ENCODE assay signal across 14 cellular contexts in genomic region chr12:12449533-12450025, GRCh38.
A peak's percentile ranks its signal among the peaks of the same experiment; 100 is the strongest.
DNase-seq lines count a peak whose midpoint lies in the region; ATAC-seq and TF ChIP-seq lines count a peak whose summit lies in the region.
"Had no signal": no experiment of that assay in that cellular context is flagged by ENCODE, and none has a peak within 500 bp of the region (broad histone marks: within the 10 kb centered on the region; RNA-seq: fewer than 3 reads in every experiment).

No MANE protein-coding gene starts in this region.

- ATAC-seq in activated CD8-positive, alpha-beta memory T cell treated with anti-CD3 and anti-CD28 coated beads, Interleukin-2, amount 10 ng/mL, durations not matched to agents 7 days and 5 days = no peak
- peak; percentile 84 for ATAC-seq in upper lobe of left lung (ENCODE audit: low FRiP score in 2 of 2)

- H3K27ac Mint-ChIP-seq in activated CD8-positive, alpha-beta memory T cell treated with anti-CD3 and anti-CD28 coated beads, Interleukin-2, amount 10 ng/mL, durations not matched to agents 7 days and 5 days = no peak overlapping the region
- H3K27ac Mint-ChIP-seq in H9 = no peak overlapping the region
- no peak overlapping the region for H3K27ac Mint-ChIP-seq in endothelial cell (ENCODE audit: unreplicated experiment)
- H3K27ac Mint-ChIP-seq: activated CD4-positive, alpha-beta memory T cell treated with anti-CD3 and anti-CD28 coated beads, Interleukin-2, amount 10 ng/mL, durations not matched to agents 7 days and 5 days; activated naive CD8-positive, alpha-beta T cell treated with anti-CD3 and anti-CD28 coated beads, Interleukin-2, amount 10 ng/mL, durations not matched to agents 7 days and 5 days; neural progenitor cell had no signal

- CTCF ChIA-PET in activated CD8-positive, alpha-beta memory T cell treated with anti-CD3 and anti-CD28 coated beads, Interleukin-2, amount 10 ng/mL, durations not matched to agents 7 days and 5 days (lab: Charles Lee) = no interaction called here

- H3K4me3 ChIP-seq in foreskin fibroblast (ENCODE audit: low read depth in 1 of 2, low read length in 2 of 2) (no peak overlapping the region), upper lobe of left lung (no peak overlapping the region)
- H3K4me3 ChIP-seq: neural progenitor cell, SK-N-MC had no signal

- H3K27ac ChIP-seq in upper lobe of left lung (peak overlapping the region; percentile 45 to 65 (median 60)), H9 (ENCODE audit: insufficient read length, low read depth, low read length) (no peak overlapping the region)
- H3K27ac ChIP-seq: neural progenitor cell, SK-N-MC had no signal

- no peaks in the 10 kb centered on the region for H3K9me3 Mint-ChIP-seq in activated CD8-positive, alpha-beta memory T cell treated with anti-CD3 and anti-CD28 coated beads, Interleukin-2, amount 10 ng/mL, durations not matched to agents 7 days and 5 days (ENCODE audit: low read depth)
- H3K9me3 Mint-ChIP-seq in H9 (no peaks in the 10 kb centered on the region), endothelial cell (ENCODE audit: unreplicated experiment) (no peaks in the 10 kb centered on the region)
- H3K9me3 Mint-ChIP-seq: activated CD4-positive, alpha-beta memory T cell treated with anti-CD3 and anti-CD28 coated beads, Interleukin-2, amount 10 ng/mL, durations not matched to agents 7 days and 5 days; activated naive CD8-positive, alpha-beta T cell treated with anti-CD3 and anti-CD28 coated beads, Interleukin-2, amount 10 ng/mL, durations not matched to agents 7 days and 5 days; neural progenitor cell had no signal

- H3K4me1 ChIP-seq in upper lobe of left lung = peaks cover 16 to 25% (median 22%) of the 10 kb centered on the region in 4 donors
- no peaks in the 10 kb centered on the region for H3K4me1 ChIP-seq in H9 (ENCODE audit: insufficient read depth, low read length)
- H3K4me1 ChIP-seq: neural progenitor cell had no signal

- H2AK5ac ChIP-seq in H9 (ENCODE audit: insufficient read length, low read length) = no peak overlapping the region

- H3K27me3 ChIP-seq in upper lobe of left lung (no peaks in the 10 kb centered on the region), H9 (ENCODE audit: insufficient read depth, low read length) (no peaks in the 10 kb centered on the region)
- H3K27me3 ChIP-seq: neural progenitor cell had no signal

- H3K23ac ChIP-seq in H9 (ENCODE audit: insufficient read length, low read depth, low read length) = no peak overlapping the region

- H3K79me2 ChIP-seq in H9 (ENCODE audit: insufficient read depth, low read length) = no peaks in the 10 kb centered on the region

- DNase-seq in activated CD8-positive, alpha-beta memory T cell treated with anti-CD3 and anti-CD28 coated beads, Interleukin-2, amount 10 ng/mL, durations not matched to agents 7 days and 5 days = peak; percentile 12
- DNase-seq in activated CD8-positive, alpha-beta memory T cell treated with anti-CD3 and anti-CD28 coated beads, Interleukin-2, amount 50 U/mL, for 4 hours = no peak
- DNase-seq in SIG-M5 (lab: John Stamatoyannopoulos, UW) (peak; percentile 77), foreskin fibroblast (peak; percentile 33 to 39), upper lobe of left lung (peak in 1 of 2 donors; percentile 86), H9 (no peak), endothelial cell (ENCODE audit: low spot score) (no peak), medulla oblongata (ENCODE audit: extremely low spot score) (no peak)
- DNase-seq: ACHN; activated CD4-positive, alpha-beta memory T cell treated with anti-CD3 and anti-CD28 coated beads, Interleukin-2, amount 10 ng/mL, durations not matched to agents 7 days and 5 days; activated naive CD8-positive, alpha-beta T cell treated with anti-CD3 and anti-CD28 coated beads, Interleukin-2, amount 10 ng/mL, durations not matched to agents 7 days and 5 days; GOT3 had no signal

- 30 to 42% methylated on average over 13 of the region's 13 CpGs for WGBS in upper lobe of left lung, 2 donors
- WGBS in H9 (ENCODE audit: extremely low coverage, insufficient read length, low lambda C conversion rate) = no CpG with 5 or more reads among the region's 13 CpGs

- no peak overlapping the region for H3K14ac ChIP-seq in H9 (ENCODE audit: insufficient read depth, low read length)

- H3K36me3 Mint-ChIP-seq in activated CD8-positive, alpha-beta memory T cell treated with anti-CD3 and anti-CD28 coated beads, Interleukin-2, amount 10 ng/mL, durations not matched to agents 7 days and 5 days = peaks cover 31% of the 10 kb centered on the region
- H3K36me3 Mint-ChIP-seq in H9 (ENCODE audit: insufficient read depth in 1 of 3, low read depth in 3 of 3) (no peaks in the 10 kb centered on the region), endothelial cell (ENCODE audit: low read depth, unreplicated experiment) (no peaks in the 10 kb centered on the region)
- H3K36me3 Mint-ChIP-seq: neural progenitor cell had no signal

- H3K79me1 ChIP-seq in H9 (ENCODE audit: insufficient read depth, low read depth, low read length, poor library complexity, severe bottlenecking) = no peaks in the 10 kb centered on the region

- H3K9me3 ChIP-seq in upper lobe of left lung = no peaks in the 10 kb centered on the region
- no peaks in the 10 kb centered on the region for H3K9me3 ChIP-seq in H9 (ENCODE audit: control insufficient read depth, low read depth, low read length)

- no peak overlapping the region for H4K91ac ChIP-seq in H9 (ENCODE audit: insufficient read length, low read depth, low read length)

- H3K23me2 ChIP-seq in H9 (ENCODE audit: insufficient read length, low read depth, low read length, poor library complexity, severe bottlenecking) = no peaks in the 10 kb centered on the region

- H3K4me3 Mint-ChIP-seq in activated CD8-positive, alpha-beta memory T cell treated with anti-CD3 and anti-CD28 coated beads, Interleukin-2, amount 10 ng/mL, durations not matched to agents 7 days and 5 days = no peak overlapping the region
- H3K4me3 Mint-ChIP-seq in H9 = no peak overlapping the region; a peak in 1 of 5 replicates
- H3K4me3 Mint-ChIP-seq in endothelial cell (ENCODE audit: unreplicated experiment) = no peak overlapping the region
- H3K4me3 Mint-ChIP-seq: activated CD4-positive, alpha-beta memory T cell treated with anti-CD3 and anti-CD28 coated beads, Interleukin-2, amount 10 ng/mL, durations not matched to agents 7 days and 5 days; activated naive CD8-positive, alpha-beta T cell treated with anti-CD3 and anti-CD28 coated beads, Interleukin-2, amount 10 ng/mL, durations not matched to agents 7 days and 5 days; neural progenitor cell had no signal

- no peak overlapping the region for H3K56ac ChIP-seq in H9 (ENCODE audit: insufficient read length, low read depth, low read length)

- peak in 1 of 4 donors; percentile 48 for TF ChIP-seq POLR2A in upper lobe of left lung (IDR thresholded peaks at IDR 0.05)

- H3K4me2 ChIP-seq in H9 (ENCODE audit: insufficient read depth, insufficient read length, low read length) = no peak overlapping the region
- H3K4me2 ChIP-seq: neural progenitor cell had no signal

- no peak overlapping the region for H3K18ac ChIP-seq in H9 (ENCODE audit: insufficient read length, low read depth, low read length)

- H4K20me1 ChIP-seq in H9 (ENCODE audit: control insufficient read depth, insufficient read depth, insufficient read length) = no peaks in the 10 kb centered on the region

- peaks cover 25% of the 10 kb centered on the region for H3K4me1 Mint-ChIP-seq in activated CD8-positive, alpha-beta memory T cell treated with anti-CD3 and anti-CD28 coated beads, Interleukin-2, amount 10 ng/mL, durations not matched to agents 7 days and 5 days
- H3K4me1 Mint-ChIP-seq in H9 (peaks cover 29 to 32% of the 10 kb centered on the region in 2 experiments), endothelial cell (ENCODE audit: unreplicated experiment) (peaks cover 7% of the 10 kb centered on the region)

- no peak overlapping the region for H4K8ac ChIP-seq in H9 (replicated peaks; ENCODE audit: insufficient read length, low read depth, low read length)

- TF ChIP-seq EP300 in upper lobe of left lung (IDR thresholded peaks at IDR 0.05) = peak in 2 of 4 donors; percentile 83 to 95

- H2AFZ ChIP-seq in H9 (ENCODE audit: low read length) = no peak overlapping the region
- H2AFZ ChIP-seq: neural progenitor cell had no signal

- TF ChIP-seq CTCF in foreskin fibroblast (IDR thresholded peaks at IDR 0.05; ENCODE audit: low read depth, low read length) (no peak), upper lobe of left lung (IDR thresholded peaks at IDR 0.05) (no peak), H9 (conservative IDR thresholded peaks at IDR 0.05) (no peak), endothelial cell (IDR thresholded peaks at IDR 0.05; ENCODE audit: unreplicated experiment) (no peak)

- no peak overlapping the region for H2BK12ac ChIP-seq in H9 (ENCODE audit: insufficient read length, low read depth, low read length)

- no peak overlapping the region for H4K5ac ChIP-seq in H9 (ENCODE audit: insufficient read length, low read depth, low read length)

- H2BK120ac ChIP-seq in H9 (ENCODE audit: low read depth, low read length, poor library complexity, severe bottlenecking) = no peak overlapping the region

- H3K9ac ChIP-seq in H9 (ENCODE audit: extremely low read depth, insufficient read length, low read length) = no peak overlapping the region
- H3K9ac ChIP-seq: neural progenitor cell had no signal

- H3K4ac ChIP-seq in H9 (ENCODE audit: low read depth, low read length) = no peak overlapping the region

- H2BK15ac ChIP-seq in H9 (ENCODE audit: low read depth, low read length) = no peak overlapping the region

- H2BK5ac ChIP-seq in H9 (ENCODE audit: insufficient read length, low read length) = no peak overlapping the region

- H3K36me3 ChIP-seq in upper lobe of left lung = no peaks in the 10 kb centered on the region
- H3K36me3 ChIP-seq: neural progenitor cell had no signal

- no peak overlapping the region for H2BK20ac ChIP-seq in H9 (ENCODE audit: low read depth, low read length, poor library complexity, severe bottlenecking)

- H3T11ph ChIP-seq in H9 (ENCODE audit: low read length) = no peak overlapping the region

- no peaks in the 10 kb centered on the region for H3K27me3 Mint-ChIP-seq in activated CD8-positive, alpha-beta memory T cell treated with anti-CD3 and anti-CD28 coated beads, Interleukin-2, amount 10 ng/mL, durations not matched to agents 7 days and 5 days
- no peaks in the 10 kb centered on the region for H3K27me3 Mint-ChIP-seq in H9 (ENCODE audit: low read depth)
- H3K27me3 Mint-ChIP-seq in endothelial cell (ENCODE audit: unreplicated experiment) = no peaks in the 10 kb centered on the region
- H3K27me3 Mint-ChIP-seq: activated CD4-positive, alpha-beta memory T cell treated with anti-CD3 and anti-CD28 coated beads, Interleukin-2, amount 10 ng/mL, durations not matched to agents 7 days and 5 days; activated naive CD8-positive, alpha-beta T cell treated with anti-CD3 and anti-CD28 coated beads, Interleukin-2, amount 10 ng/mL, durations not matched to agents 7 days and 5 days had no signal

Comparison
In these comparisons a context has a peak if more than half of its experiments do, and no peak if none do; other contexts are left out.
1. DNase-seq: peak in activated CD8-positive, alpha-beta memory T cell treated with anti-CD3 and anti-CD28 coated beads, Interleukin-2, amount 10 ng/mL, durations not matched to agents 7 days and 5 days (single experiment), SIG-M5 (single experiment) and foreskin fibroblast (2 of 2); none in activated CD8-positive, alpha-beta memory T cell treated with anti-CD3 and anti-CD28 coated beads, Interleukin-2, amount 50 U/mL, for 4 hours (single experiment), H9 (single experiment), endothelial cell (single experiment) and medulla oblongata (single experiment).